In genomic region chr22:41469218-41469851, GRCh38 we compare ENCODE assay signal across 8 cellular contexts. TPM values are rescaled to one million over a fixed set of nuclear protein-coding genes. Genes with fewer than 3 reads are reported as not detected.
A peak's percentile ranks its signal among the peaks of the same experiment; 100 is the strongest.
DNase-seq lines count a peak whose midpoint lies in the region; ATAC-seq, FAIRE-seq and TF ChIP-seq lines count a peak whose summit lies in the region.

No MANE protein-coding gene starts in this region.

- H3K27ac Mint-ChIP-seq in stimulated activated naive CD8-positive, alpha-beta T cell treated with anti-CD3 and anti-CD28 coated beads, Interleukin-15, amount 100 ng/mL, for 72 hours, result peak overlapping the region; percentile 99 to 100

- FAIRE-seq in GM12878 (lab: Jason Lieb, UNC), result no peak

- peaks cover 90% of the 10 kb centered on the region for H3K79me2 ChIP-seq in Loucy (ENCODE audit: insufficient read depth, low read length)
- H3K79me2 ChIP-seq in GM12878 (ENCODE audit: control insufficient read depth, insufficient read depth, low read length), result peaks cover 74% of the 10 kb centered on the region

- no peak for TF ChIP-seq CTCF in Loucy (conservative IDR thresholded peaks at IDR 0.05; ENCODE audit: low read length)
- TF ChIP-seq CTCF in GM12878 (IDR thresholded peaks at IDR 0.05 in 2 of 3, conservative IDR thresholded peaks at IDR 0.05 in 1 of 3; ENCODE audit: control insufficient read depth in 2 of 3, extremely low read depth in 1 of 3, insufficient read depth in 1 of 3, low read depth in 3 of 3, low read length in 3 of 3), result no peak

- peaks cover 42% of the 10 kb centered on the region for H3K4me1 ChIP-seq in Loucy (ENCODE audit: insufficient read depth, low read length, poor library complexity, severe bottlenecking)
- peaks cover 17% of the 10 kb centered on the region for H3K4me1 ChIP-seq in GM12878 (ENCODE audit: control insufficient read depth, insufficient read depth, low read length)

- H3K27me3 ChIP-seq in Loucy (ENCODE audit: insufficient read depth, low read length, poor library complexity, severe bottlenecking), result no peaks in the 10 kb centered on the region
- no peaks in the 10 kb centered on the region for H3K27me3 ChIP-seq in GM12878 (replicated peaks in 1 of 2; ENCODE audit: control insufficient read depth in 2 of 2, insufficient read depth in 2 of 2, low read length in 1 of 2)
- no peaks in the 10 kb centered on the region for H3K27me3 ChIP-seq in layer of hippocampus (ENCODE audit: control insufficient read depth, insufficient read depth, low read length)

- H3K4me3 ChIP-seq in Loucy (ENCODE audit: low read length, poor library complexity, severe bottlenecking) (peak overlapping the region; percentile 86), GM12878 (peak overlapping the region; percentile 80)

- H3K36me3 ChIP-seq in Loucy (ENCODE audit: insufficient read depth, low read length) (peaks cover 17% of the 10 kb centered on the region; the same call in 1 of the 2 replicates), GM12878 (ENCODE audit: control insufficient read depth in 2 of 2, insufficient read depth in 2 of 2, low read length in 1 of 2) (peaks cover 5 to 27% of the 10 kb centered on the region in 2 experiments)

- ATAC-seq in GM21360 (IDR thresholded peaks at IDR 0.05; ENCODE audit: unreplicated experiment) (peak; percentile 12), GM12878 (peak; percentile 42), GM18873 (IDR thresholded peaks at IDR 0.05; ENCODE audit: low FRiP score, unreplicated experiment) (no peak)
- ATAC-seq in stimulated activated naive CD8-positive, alpha-beta T cell treated with anti-CD3 and anti-CD28 coated beads, Interleukin-15, amount 100 ng/mL, for 72 hours, result peak; percentile 1

- H2AFZ ChIP-seq in Loucy (ENCODE audit: low read length) (peak overlapping the region; percentile 44; the same call in 1 of the 2 replicates), GM12878 (ENCODE audit: control insufficient read depth, low read depth, low read length) (peak overlapping the region; percentile 94)

- no peaks in the 10 kb centered on the region for H3K9me3 ChIP-seq in Loucy (ENCODE audit: insufficient read depth, low read depth, low read length)
- H3K9me3 ChIP-seq in GM12878 (replicated peaks; ENCODE audit: control insufficient read depth, insufficient read depth, low read length), result no peaks in the 10 kb centered on the region

- no peaks in the 10 kb centered on the region for H3K27me3 Mint-ChIP-seq in stimulated activated naive CD8-positive, alpha-beta T cell treated with anti-CD3 and anti-CD28 coated beads, Interleukin-15, amount 100 ng/mL, for 72 hours

- TF ChIP-seq POLR2A in GM12878 (IDR thresholded peaks at IDR 0.05; ENCODE audit: low read depth, low read length), result no peak

- in situ Hi-C loops in GM12878 (cut with MboI), result no loop called here

- RAD21 ChIA-PET in GM12878 (lab: Charles Lee; ENCODE audit: unreplicated experiment), result interaction anchor here (0.8 to 2.7 kb wide), 15 partner anchors 9 to 183 kb away, joined by 3 to 30 read pairs (median 6); partner anchors contain the start of genes RANGAP1, TEF and TOB2

- H3K9me3 Mint-ChIP-seq in stimulated activated naive CD8-positive, alpha-beta T cell treated with anti-CD3 and anti-CD28 coated beads, Interleukin-15, amount 100 ng/mL, for 72 hours, result no peaks in the 10 kb centered on the region

- peaks cover 84% of the 10 kb centered on the region for H3K4me1 Mint-ChIP-seq in stimulated activated naive CD8-positive, alpha-beta T cell treated with anti-CD3 and anti-CD28 coated beads, Interleukin-15, amount 100 ng/mL, for 72 hours

- POLR2A ChIA-PET in GM12878 (lab: Charles Lee), result interaction anchor here (0.8 to 3.3 kb wide), 12 partner anchors 10 to 364 kb away, joined by 3 to 88 read pairs (median 6); partner anchors contain the start of genes PMM1, SREBF2, TEF and TOB2

- no peaks in the 10 kb centered on the region for H3K9me2 ChIP-seq in Loucy (replicated peaks; ENCODE audit: low read depth, low read length)

- peak overlapping the region; percentile 97 for H3K27ac ChIP-seq in GM12878 (ENCODE audit: control insufficient read depth, insufficient read depth)
- peak overlapping the region; percentile 97 for H3K27ac ChIP-seq in layer of hippocampus (ENCODE audit: low read depth, low read length)

- H3F3A ChIP-seq in Loucy (ENCODE audit: low read depth), result no peaks in the 10 kb centered on the region

- SMC1A ChIA-PET in GM12878 (lab: Charles Lee; ENCODE audit: uncharacterized antibody, unreplicated experiment), result interaction anchor here (0.6 to 5.8 kb wide), 9 partner anchors 10 to 67 kb away, joined by 3 to 59 read pairs (median 5); partner anchors contain the start of gene TOB2

- intact Hi-C loops in GM12878 (cut with micrococcal nuclease; ENCODE audit: unreplicated experiment), result loop anchor here (1.0 to 5.0 kb wide), 2 partner anchors 21 to 33 kb away; no protein-coding TSS in a partner anchor

- peak overlapping the region; percentile 87 for H3K9ac ChIP-seq in Loucy (ENCODE audit: low read depth, low read length, poor library complexity, severe bottlenecking)
- peak overlapping the region; percentile 85 for H3K9ac ChIP-seq in GM12878 (ENCODE audit: control insufficient read depth, insufficient read depth, low read length)

- H4K20me1 ChIP-seq in Loucy (ENCODE audit: insufficient read depth, low read length, poor library complexity, severe bottlenecking), result peaks cover 15% of the 10 kb centered on the region
- peaks cover 3% of the 10 kb centered on the region; the same call in 1 of the 2 replicates for H4K20me1 ChIP-seq in GM12878 (ENCODE audit: control insufficient read depth, insufficient read depth)

- peak overlapping the region; percentile 96 for H3K4me2 ChIP-seq in Loucy (ENCODE audit: low read depth, low read length, poor library complexity, severe bottlenecking)
- H3K4me2 ChIP-seq in GM12878 (ENCODE audit: control insufficient read depth, insufficient read depth), result peak overlapping the region; percentile 83

- TF ChIP-seq EP300 in GM12878 (IDR thresholded peaks at IDR 0.05; ENCODE audit: borderline replicate concordance in 1 of 2, control insufficient read depth in 1 of 2, low read depth in 2 of 2, low read length in 2 of 2), result no peak

- BruUV-seq in GM12878 (replicated peaks; lab: Mats Ljungman, UMichigan), result TSS peak; percentile 77

- whole genome bisulfite sequencing in GM12878 (ENCODE audit: insufficient coverage, insufficient replicate concordance, low lambda C conversion rate, missing lambda C conversion rate), result under 1% methylated on average over 30 of the region's 30 CpGs

- peak; percentile 63 for DNase-seq in CD1c-positive myeloid dendritic cell (ENCODE audit: extremely low spot score)
- no peak for DNase-seq in GM12878 (ENCODE audit: low read depth, low spot score)
- DNase-seq in stimulated activated naive CD8-positive, alpha-beta T cell treated with anti-CD3 and anti-CD28 coated beads, Interleukin-15, amount 100 ng/mL, for 72 hours, result no peak
- DNase-seq in T-helper 9 cell, result no peak

- H3K4me3 Mint-ChIP-seq in stimulated activated naive CD8-positive, alpha-beta T cell treated with anti-CD3 and anti-CD28 coated beads, Interleukin-15, amount 100 ng/mL, for 72 hours, result peak overlapping the region; percentile 84 to 95

- CTCF ChIA-PET in GM12878 (lab: Yijun Ruan, JAX), result interaction anchor here (1.0 to 3.1 kb wide), 11 partner anchors 10 to 150 kb away, joined by 3 to 26 read pairs (median 6); partner anchors contain the start of gene TOB2

- no peak for TF ChIP-seq RAD21 in GM12878 (IDR thresholded peaks at IDR 0.05; ENCODE audit: insufficient read depth, low read depth, low read length)

RNA-seq across cellular contexts. Expression of gene ACO2, which starts 0.4 kb away (rescaled TPM):
- 78.7 and 86.2 TPM in 2 replicates for total RNA-seq in GM12878 (2013; cell fraction: nucleolus; rRNA removed)
- total RNA-seq in GM12878 (2014; rRNA removed) (115 and 132 TPM in 2 replicates), GM12878 (2014; rRNA removed; fragmentation: Illumina TruSeq; extraction: Trizol) (63.2 and 69.0 TPM in 2 replicates), GM12878 (2021) (127 and 133 TPM in 2 replicates)
- polyA plus RNA-seq in GM12878 (2011; ENCODE audit: low read depth), result 48.7 TPM
- polyA plus RNA-seq in GM12878 (2011; rRNA removed) (16.1 and 22.4 TPM in 2 replicates), GM12878 (2014; fragmentation: Illumina TruSeq; extraction: Trizol) (41.6 and 102 TPM in 2 replicates), GM12878 (2014; fragmentation: Nextera tagmentation; extraction: Ambion mirVana) (10 to 100 TPM; 21.4 to 22.3 TPM), GM12878 (2014; rRNA removed) (74.8 and 83.8 TPM in 2 replicates), GM12878 (2016; fragmentation: Nextera tagmentation; extraction: Ambion mirVana) (100 to 1,000 TPM; 211 to 214 TPM)
- polyA plus RNA-seq in GM12878 (2011; cell fraction: cytosol; rRNA removed), result 60.6 and 64.3 TPM in 2 replicates
- polyA plus RNA-seq in GM12878 (2011; cell fraction: nucleus; rRNA removed), result 355 and 367 TPM in 2 replicates
- polyA plus RNA-seq in GM12878 (2012), result 71.7 and 92.0 TPM in 2 replicates
- polyA minus RNA-seq in GM12878 (2011; rRNA and poly(A)+ RNA removed), result 23.3 and 35.4 TPM in 2 replicates
- polyA minus RNA-seq in GM12878 (2011; cell fraction: cytosol; rRNA and poly(A)+ RNA removed), result 26.1 and 33.6 TPM in 2 replicates
- 42.7 and 65.6 TPM in 2 replicates for polyA minus RNA-seq in GM12878 (2011; cell fraction: nucleus; rRNA and poly(A)+ RNA removed)

RNA-seq across cellular contexts. Expression of gene PHF5A, which starts 0.8 kb away (rescaled TPM):
- total RNA-seq in GM12878 (2013; cell fraction: nucleolus; rRNA removed), result 6.6 and 7.7 TPM in 2 replicates
- total RNA-seq in GM12878 (2014; rRNA removed) (81.4 and 99.9 TPM in 2 replicates), GM12878 (2014; rRNA removed; fragmentation: Illumina TruSeq; extraction: Trizol) (85.5 and 86.8 TPM in 2 replicates), GM12878 (2021) (64.2 and 64.8 TPM in 2 replicates)
- polyA plus RNA-seq in GM12878 (2011; ENCODE audit: low read depth), result 38.8 TPM
- polyA plus RNA-seq in GM12878 (2011; rRNA removed) (96.7 and 99.4 TPM in 2 replicates), GM12878 (2014; fragmentation: Illumina TruSeq; extraction: Trizol) (91.7 and 101 TPM in 2 replicates), GM12878 (2014; fragmentation: Nextera tagmentation; extraction: Ambion mirVana) (10 to 100 TPM; 40.5 to 77.0 TPM), GM12878 (2014; rRNA removed) (97.6 and 115 TPM in 2 replicates), GM12878 (2016; fragmentation: Nextera tagmentation; extraction: Ambion mirVana) (10 to 100 TPM; 51.5 to 52.4 TPM)
- 63.8 and 68.0 TPM in 2 replicates for polyA plus RNA-seq in GM12878 (2011; cell fraction: cytosol; rRNA removed)
- polyA plus RNA-seq in GM12878 (2011; cell fraction: nucleus; rRNA removed), result 36.7 and 44.3 TPM in 2 replicates
- 30.5 and 37.3 TPM in 2 replicates for polyA plus RNA-seq in GM12878 (2012)
- polyA minus RNA-seq in GM12878 (2011; rRNA and poly(A)+ RNA removed), result 34.6 and 35.7 TPM in 2 replicates
- 8.1 and 11.6 TPM in 2 replicates for polyA minus RNA-seq in GM12878 (2011; cell fraction: cytosol; rRNA and poly(A)+ RNA removed)
- 5.0 and 11.9 TPM in 2 replicates for polyA minus RNA-seq in GM12878 (2011; cell fraction: nucleus; rRNA and poly(A)+ RNA removed)

RNA-seq across cellular contexts. Expression of gene TOB2, which starts 22.7 kb away (rescaled TPM):
- total RNA-seq in GM12878 (2013; cell fraction: nucleolus; rRNA removed), result 15.1 and 15.4 TPM in 2 replicates
- total RNA-seq in GM12878 (2014; rRNA removed) (15.9 and 18.2 TPM in 2 replicates), GM12878 (2014; rRNA removed; fragmentation: Illumina TruSeq; extraction: Trizol) (10.7 and 12.2 TPM in 2 replicates), GM12878 (2021) (30.6 and 32.0 TPM in 2 replicates)
- 6.7 TPM for polyA plus RNA-seq in GM12878 (2011; ENCODE audit: low read depth)
- polyA plus RNA-seq in GM12878 (2011; rRNA removed) (4.4 and 10.3 TPM in 2 replicates), GM12878 (2014; fragmentation: Illumina TruSeq; extraction: Trizol) (11.0 and 17.6 TPM in 2 replicates), GM12878 (2014; fragmentation: Nextera tagmentation; extraction: Ambion mirVana) (10 to 100 TPM in 1 of 2 experiments, 1 to 10 TPM in 1; 4.5 to 11.1 TPM), GM12878 (2014; rRNA removed) (12.7 and 16.9 TPM in 2 replicates), GM12878 (2016; fragmentation: Nextera tagmentation; extraction: Ambion mirVana) (10 to 100 TPM; 19.4 to 19.6 TPM)
- 11.9 and 14.1 TPM in 2 replicates for polyA plus RNA-seq in GM12878 (2011; cell fraction: cytosol; rRNA removed)
- 10.6 and 15.2 TPM in 2 replicates for polyA plus RNA-seq in GM12878 (2011; cell fraction: nucleus; rRNA removed)
- polyA plus RNA-seq in GM12878 (2012), result 13.7 and 17.0 TPM in 2 replicates
- polyA minus RNA-seq in GM12878 (2011; rRNA and poly(A)+ RNA removed), result 9.7 and 11.9 TPM in 2 replicates
- polyA minus RNA-seq in GM12878 (2011; cell fraction: cytosol; rRNA and poly(A)+ RNA removed), result 8.4 and 10.3 TPM in 2 replicates
- polyA minus RNA-seq in GM12878 (2011; cell fraction: nucleus; rRNA and poly(A)+ RNA removed), result 3.5 and 5.8 TPM in 2 replicates
